26 cellular contexts compared by ENCODE assay signal in genomic region chrX:31117195-31117594, GRCh38. TPM values are rescaled to one million over a fixed set of nuclear protein-coding genes. Genes with fewer than 3 reads are reported as not detected.
"Had no signal": no experiment of that assay in that cellular context is flagged by ENCODE, and none has a peak within 500 bp of the region (broad histone marks: within the 10 kb centered on the region; RNA-seq: fewer than 3 reads in every experiment).

No MANE protein-coding gene starts in this region.

- H3K36me3 Mint-ChIP-seq: activated naive CD8-positive, alpha-beta T cell; WTC11 had no signal

- H3K27me3 Mint-ChIP-seq: activated naive CD8-positive, alpha-beta T cell had no signal

- H3K27ac ChIP-seq: KMS-11 had no signal

- H3K9ac ChIP-seq: KMS-11 had no signal

- H3K4me3 Mint-ChIP-seq: activated naive CD4-positive, alpha-beta T cell treated with anti-CD3 and anti-CD28 coated beads for 36 hours; activated naive CD8-positive, alpha-beta T cell; activated T-helper 17 cell treated with anti-CD3 and anti-CD28 coated beads, Interleukin-2, amount 50 U/mL, for 72 hours; T-helper 17 cell; WTC11 had no signal

- H3K27me3 ChIP-seq: MG63 had no signal

- H3K4me2 ChIP-seq: KMS-11 had no signal

- H3K9me3 ChIP-seq: MG63 had no signal

- ATAC-seq: activated T-helper 17 cell treated with anti-CD3 and anti-CD28 coated beads, Interleukin-2, amount 50 U/mL, for 72 hours; T-helper 17 cell; WTC11 had no signal

- H3K36me3 ChIP-seq: MG63 had no signal

- H3K27ac Mint-ChIP-seq: activated naive CD4-positive, alpha-beta T cell treated with anti-CD3 and anti-CD28 coated beads for 36 hours; activated naive CD8-positive, alpha-beta T cell; activated T-helper 17 cell treated with anti-CD3 and anti-CD28 coated beads, Interleukin-2, amount 50 U/mL, for 72 hours; T-helper 17 cell; WTC11 had no signal

- DNase-seq: activated CD4-positive, alpha-beta T cell treated with anti-CD3 and anti-CD28 coated beads for 48 hours; activated CD4-positive, alpha-beta T cell treated with anti-CD3 and anti-CD28 coated beads, Interleukin-2, amount 50 U/mL, for 4 hours; activated CD4-positive, CD25-positive, alpha-beta regulatory T cell treated with anti-CD3 and anti-CD28 coated beads, Interleukin-2, amount 50 U/mL, for 72 hours; activated gamma-delta T cell; activated naive CD4-positive, alpha-beta T cell treated with anti-CD3 and anti-CD28 coated beads for 36 hours; activated T-cell treated with anti-CD3 and anti-CD28 coated beads for 4 hours; activated T-cell treated with anti-CD3 and anti-CD28 coated beads, Interleukin-2, amount 50 U/mL, for 48 hours; MG63; MV-4-11; NCI-H1092 treated with DMSO at 0.1 percent for 48 hours; NCI-H1417 treated with DMSO at 0.1 percent for 48 hours; NCI-H1694 treated with DMSO at 0.1 percent for 48 hours; NCI-H2029 treated with DMSO at 0.1 percent for 48 hours; NCI-H345; NCI-H510A; NCI-H526 treated with DMSO at 0.1 percent for 48 hours; NCI-H82; SIG-M5; T-helper 17 cell; T-helper 9 cell had no signal

- H3K9me3 Mint-ChIP-seq: activated naive CD4-positive, alpha-beta T cell treated with anti-CD3 and anti-CD28 coated beads for 36 hours; activated T-helper 17 cell treated with anti-CD3 and anti-CD28 coated beads, Interleukin-2, amount 50 U/mL, for 72 hours; WTC11 had no signal

- H3K4me1 Mint-ChIP-seq: T-helper 17 cell, WTC11 had no signal

- H3K4me3 ChIP-seq: MG63 had no signal

RNA-seq across cellular contexts. Expression of gene FTHL17, which starts 45.4 kb away (rescaled TPM):
- total RNA-seq: activated naive CD4-positive, alpha-beta T cell treated with anti-CD3 and anti-CD28 coated beads for 36 hours; activated T-helper 17 cell treated with anti-CD3 and anti-CD28 coated beads, Interleukin-2, amount 50 U/mL, for 72 hours; OCI-LY7; RPMI7951; T-helper 17 cell; WTC11 had no signal
